26 cellular contexts compared by ENCODE assay signal in genomic region chr20:44772636-44773035, GRCh38. TPM values are rescaled to one million over a fixed set of nuclear protein-coding genes. Genes with fewer than 3 reads are reported as not detected.
"Had no signal": no experiment of that assay in that cellular context is flagged by ENCODE, and none has a peak within 500 bp of the region (broad histone marks: within the 10 kb centered on the region; RNA-seq: fewer than 3 reads in every experiment).

No MANE protein-coding gene starts in this region.

- H3K4me3 ChIP-seq: colonic mucosa, heart right ventricle, neural progenitor cell, ovary, prostate gland, spleen, testis, tibial nerve, upper lobe of right lung had no signal

- DNase-seq: cerebellar nuclear complex; colonic mucosa; dermis blood vessel endothelial cell; erythroblast; heart right ventricle; islet precursor cell; natural killer cell; ovary; stimulated activated CD4-positive, alpha-beta T cell treated with anti-CD3 and anti-CD28 coated beads, Interleukin-15, amount 100 ng/mL, for 24 hours; stimulated activated CD4-positive, alpha-beta T cell treated with anti-CD3 and anti-CD28 coated beads, Interleukin-1b, Interleukin-23, amount 100 ng/mL, for 48 hours; stimulated activated CD4-positive, alpha-beta T cell treated with anti-CD3 and anti-CD28 coated beads, Interleukin-4, amount 100 ng/mL, for 24 hours; testis; upper lobe of right lung had no signal

- H3K9me3 ChIP-seq: colonic mucosa, heart right ventricle, ovary, prostate gland, spleen, testis, tibial nerve, upper lobe of right lung had no signal

- H3K4me2 ChIP-seq: neural progenitor cell had no signal

- H3K9me3 Mint-ChIP-seq: memory B cell; mesothelial cell of epicardium; natural killer cell; neural progenitor cell; stimulated activated memory B cell treated with anti-CD40 and anti-IgM and Interleukin-4, amounts not matched to agents 10 μg/mL and 1 μg/mL and 100 μg/mL, for 72 hours; stimulated activated naive CD8-positive, alpha-beta T cell treated with anti-CD3 and anti-CD28 coated beads, Interleukin-15, Interleukin-2, amounts not matched to agents 100 ng/mL and 50 ng/mL, for 24 hours had no signal

- H3K36me3 Mint-ChIP-seq: memory B cell; mesothelial cell of epicardium; natural killer cell; neural progenitor cell; stimulated activated memory B cell treated with anti-CD40 and anti-IgM and Interleukin-4, amounts not matched to agents 10 μg/mL and 1 μg/mL and 100 μg/mL, for 72 hours had no signal

- FAIRE-seq: frontal cortex had no signal

- H3K4me1 Mint-ChIP-seq: mesothelial cell of epicardium, natural killer cell had no signal

- H3K27ac Mint-ChIP-seq: memory B cell; mesothelial cell of epicardium; natural killer cell; neural progenitor cell; stimulated activated memory B cell treated with anti-CD40 and anti-IgM and Interleukin-4, amounts not matched to agents 10 μg/mL and 1 μg/mL and 100 μg/mL, for 72 hours; stimulated activated naive CD8-positive, alpha-beta T cell treated with anti-CD3 and anti-CD28 coated beads, Interleukin-15, Interleukin-2, amounts not matched to agents 100 ng/mL and 50 ng/mL, for 24 hours had no signal

- H3K4me3 Mint-ChIP-seq: memory B cell; mesothelial cell of epicardium; natural killer cell; neural progenitor cell; stimulated activated memory B cell treated with anti-CD40 and anti-IgM and Interleukin-4, amounts not matched to agents 10 μg/mL and 1 μg/mL and 100 μg/mL, for 72 hours; stimulated activated naive CD8-positive, alpha-beta T cell treated with anti-CD3 and anti-CD28 coated beads, Interleukin-15, Interleukin-2, amounts not matched to agents 100 ng/mL and 50 ng/mL, for 24 hours had no signal

- H3K36me3 ChIP-seq: colonic mucosa, heart right ventricle, neural progenitor cell, ovary, prostate gland, spleen, tibial nerve, upper lobe of right lung had no signal

- H3K9ac ChIP-seq: neural progenitor cell had no signal

- H3K27me3 ChIP-seq: colonic mucosa, ovary, testis, upper lobe of right lung had no signal

- H3K27ac ChIP-seq: colonic mucosa, heart right ventricle, neural progenitor cell, ovary, prostate gland, spleen, testis, tibial nerve, upper lobe of right lung had no signal

- ATAC-seq: heart right ventricle; left lobe of liver; natural killer cell; sciatic nerve; stimulated activated memory B cell treated with anti-CD40 and anti-IgM and Interleukin-4, amounts not matched to agents 10 μg/mL and 1 μg/mL and 100 μg/mL, for 72 hours; upper lobe of right lung had no signal

- H2AFZ ChIP-seq: neural progenitor cell had no signal

- H3K4me1 ChIP-seq: colonic mucosa, heart right ventricle, neural progenitor cell, prostate gland, spleen, testis, tibial nerve, upper lobe of right lung had no signal

RNA-seq across cellular contexts. Expression of gene KCNK15, which starts 27.0 kb away (rescaled TPM):
- total RNA-seq: frontal cortex, myocyte, natural killer cell had no signal

RNA-seq across cellular contexts. Expression of gene RIMS4, which starts 37.7 kb away (rescaled TPM):
- total RNA-seq: dermis blood vessel endothelial cell, left lobe of liver, myocyte, natural killer cell, spleen had no signal

RNA-seq across cellular contexts. Expression of gene CCN5, which starts 57.5 kb away (rescaled TPM):
- total RNA-seq: dermis blood vessel endothelial cell, frontal cortex, mesothelial cell of epicardium, natural killer cell, skeletal muscle tissue had no signal
